In genomic region chr7:95545666-95546065, GRCh38 we compare ENCODE assay signal across 11 cellular contexts. TPM values are rescaled to one million over a fixed set of nuclear protein-coding genes. Genes with fewer than 3 reads are reported as not detected.
DNase-seq lines count a peak whose midpoint lies in the region; ATAC-seq and TF ChIP-seq lines count a peak whose summit lies in the region.
"Had no signal": no experiment of that assay in that cellular context is flagged by ENCODE, and none has a peak within 500 bp of the region (broad histone marks: within the 10 kb centered on the region; RNA-seq: fewer than 3 reads in every experiment).

No MANE protein-coding gene starts in this region.

- no peak overlapping the region for H4K91ac ChIP-seq in neuronal stem cell (ENCODE audit: low read depth, low read length, poor library complexity)

- H3K36me3 Mint-ChIP-seq in type B pancreatic cell = no peaks in the 10 kb centered on the region

- no peak overlapping the region for H2AK5ac ChIP-seq in neuronal stem cell (ENCODE audit: low read depth, low read length)

- H3K23ac ChIP-seq in neuronal stem cell (ENCODE audit: low read depth, low read length, poor library complexity) = no peak overlapping the region

- H3K79me1 ChIP-seq in neuronal stem cell (ENCODE audit: low read depth, low read length) = no peaks in the 10 kb centered on the region

- H2AFZ ChIP-seq in neuronal stem cell (ENCODE audit: low read length) = peak overlapping the region; percentile 66

- TF ChIP-seq CTCF in epithelial cell of esophagus (IDR thresholded peaks at IDR 0.05; ENCODE audit: insufficient read depth, low read depth, low read length, missing control alignments) (no peak), type B pancreatic cell (conservative IDR thresholded peaks at IDR 0.05) (no peak), RWPE1 (conservative IDR thresholded peaks at IDR 0.05; ENCODE audit: low read depth) (no peak)

- POLR2A ChIA-PET in RWPE1 (lab: Yijun Ruan, JAX; ENCODE audit: low non-redundant PET) = interaction anchor here (0.6 kb wide), 1 partner anchor 145 kb away, joined by 13 read pairs; no protein-coding TSS in a partner anchor

- no peak overlapping the region for H3K27ac ChIP-seq in neuronal stem cell (replicated peaks; ENCODE audit: low read length)
- H3K27ac ChIP-seq in RWPE1 = no peak overlapping the region

- DNase-seq in DMS53 (lab: John Stamatoyannopoulos, UW) = peak; percentile 19
- DNase-seq in DMS53 treated with DMSO at 0.1 percent for 48 hours (lab: John Stamatoyannopoulos, UW; ENCODE audit: unreplicated experiment) = no peak
- DNase-seq in epithelial cell of esophagus (ENCODE audit: low read depth) = peak; percentile 50
- no peak for DNase-seq in neuronal stem cell (ENCODE audit: low spot score)
- no peak for DNase-seq in type B pancreatic cell (ENCODE audit: extremely low spot score, unreplicated experiment)
- DNase-seq in RWPE1 (ENCODE audit: low spot score) = no peak
- no peak for DNase-seq in activated CD4-positive, alpha-beta T cell treated with anti-CD3 and anti-CD28 coated beads for 48 hours
- DNase-seq: activated T-cell treated with anti-CD3 and anti-CD28 coated beads, Interleukin-2, amount 50 U/mL, for 4 hours; KG1 had no signal

- no peak overlapping the region for H3K4me2 ChIP-seq in neuronal stem cell (ENCODE audit: insufficient read depth, low read length, poor library complexity, severe bottlenecking)

- no peaks in the 10 kb centered on the region for H3K27me3 ChIP-seq in neuronal stem cell (ENCODE audit: control insufficient read depth in 3 of 3, insufficient read depth in 3 of 3, low read depth in 1 of 3, low read length in 3 of 3)

- peaks cover 26% of the 10 kb centered on the region for H3K4me1 Mint-ChIP-seq in type B pancreatic cell (ENCODE audit: unreplicated experiment)

- H3K18ac ChIP-seq in neuronal stem cell (ENCODE audit: low read length) = no peak overlapping the region

- H3K4me1 ChIP-seq in neuronal stem cell (ENCODE audit: control insufficient read depth in 2 of 2, insufficient read depth in 1 of 2, low read depth in 1 of 2, low read length in 2 of 2) = peaks cover 3 to 5% of the 10 kb centered on the region in 2 donors

- no CpG with 5 or more reads among the region's 1 CpG for WGBS in neuronal stem cell (ENCODE audit: extremely low coverage in 2 of 2, insufficient read length in 2 of 2, insufficient replicate concordance in 1 of 2), 2 donors

- ATAC-seq in HG03196 (IDR thresholded peaks at IDR 0.05; ENCODE audit: unreplicated experiment) = no peak
- ATAC-seq: activated T-cell treated with anti-CD3 and anti-CD28 coated beads, Interleukin-2, amount 50 U/mL, for 4 hours had no signal

- no peak overlapping the region for H4K8ac ChIP-seq in neuronal stem cell (ENCODE audit: low read depth, low read length)

- no peak overlapping the region for H2BK15ac ChIP-seq in neuronal stem cell (ENCODE audit: low read length)

- no peaks in the 10 kb centered on the region for H3K27me3 Mint-ChIP-seq in type B pancreatic cell

- H3K36me3 ChIP-seq in neuronal stem cell (replicated peaks in 1 of 2; ENCODE audit: control insufficient read depth in 2 of 2, insufficient read depth in 2 of 2, low read length in 2 of 2) = no peaks in the 10 kb centered on the region

- H2BK120ac ChIP-seq in neuronal stem cell (ENCODE audit: low read depth, low read length) = no peak overlapping the region

- H3K9me3 Mint-ChIP-seq in type B pancreatic cell = no peaks in the 10 kb centered on the region
- H3K9me3 Mint-ChIP-seq: activated T-cell treated with anti-CD3 and anti-CD28 coated beads, Interleukin-2, amount 50 U/mL, for 4 hours had no signal

- H3K4ac ChIP-seq in neuronal stem cell (ENCODE audit: low read length) = no peak overlapping the region

- no peak overlapping the region for H2BK5ac ChIP-seq in neuronal stem cell (ENCODE audit: low read length)

- H3K4me3 Mint-ChIP-seq in type B pancreatic cell = no peak overlapping the region
- H3K4me3 Mint-ChIP-seq: activated T-cell treated with anti-CD3 and anti-CD28 coated beads, Interleukin-2, amount 50 U/mL, for 4 hours had no signal

- H3K27ac Mint-ChIP-seq in type B pancreatic cell = peak overlapping the region; percentile 6

- no peak overlapping the region for H3K9ac ChIP-seq in neuronal stem cell (ENCODE audit: low read depth, low read length, poor library complexity)

- H3K9me3 ChIP-seq in neuronal stem cell (replicated peaks in 1 of 2; ENCODE audit: control insufficient read depth in 2 of 2, insufficient read depth in 1 of 2, low read depth in 1 of 2, low read length in 2 of 2) = no peaks in the 10 kb centered on the region

- H3K4me3 ChIP-seq in epithelial cell of esophagus (ENCODE audit: low read length) = no peak overlapping the region
- no peak overlapping the region for H3K4me3 ChIP-seq in neuronal stem cell (ENCODE audit: low read length in 2 of 2)

- CTCF ChIA-PET in RWPE1 (lab: Yijun Ruan, JAX) = interaction anchor here (0.6 to 1.3 kb wide), 6 partner anchors 12 to 144 kb away, joined by 3 to 7 read pairs (median 4); no protein-coding TSS in a partner anchor

- no peak overlapping the region for H3K14ac ChIP-seq in neuronal stem cell (ENCODE audit: low read length)

- no peak overlapping the region for H2BK12ac ChIP-seq in neuronal stem cell (ENCODE audit: low read length)

RNA-seq across cellular contexts. Expression of gene PDK4, which starts 50.6 kb away (rescaled TPM):
- 0.01 TPM for polyA plus RNA-seq in neuronal stem cell (2013, experiment 1 of 2)
- not detected for polyA plus RNA-seq in neuronal stem cell (2013, experiment 2 of 2)
- 11.7 and 18.3 TPM in 2 replicates for total RNA-seq in type B pancreatic cell (ENCODE audit: low replicate concordance)

RNA-seq across cellular contexts. Expression of gene ASB4, which starts 59.9 kb away (rescaled TPM):
- 0.01 TPM for polyA plus RNA-seq in neuronal stem cell (2013, experiment 1 of 2)
- polyA plus RNA-seq in neuronal stem cell (2013, experiment 2 of 2) = 0.01 TPM
- total RNA-seq in type B pancreatic cell (ENCODE audit: low replicate concordance) = 0.07 and 0.31 TPM in 2 replicates
- total RNA-seq: A172 had no signal

Comparison
In these comparisons a context has a peak if more than half of its experiments do, and no peak if none do; other contexts are left out.
1. DNase-seq: peak in DMS53 (single experiment) and epithelial cell of esophagus (single experiment); none in DMS53 treated with DMSO at 0.1 percent for 48 hours (single experiment), neuronal stem cell (single experiment), type B pancreatic cell (single experiment), RWPE1 (single experiment) and activated CD4-positive, alpha-beta T cell treated with anti-CD3 and anti-CD28 coated beads for 48 hours (single experiment).